Comparison of ENCODE assay signal across 16 cellular contexts in genomic region chr6:56958481-56958880, GRCh38.
"Had no signal": no experiment of that assay in that cellular context is flagged by ENCODE, and none has a peak within 500 bp of the region (broad histone marks: within the 10 kb centered on the region; RNA-seq: fewer than 3 reads in every experiment).

No MANE protein-coding gene starts in this region.

- DNase-seq: activated CD4-positive, alpha-beta T cell treated with anti-CD3 and anti-CD28 coated beads for 1 hour; activated CD4-positive, alpha-beta T cell treated with anti-CD3 and anti-CD28 coated beads, Interleukin-2, amount 50 U/mL, for 48 hours; activated naive CD4-positive, alpha-beta T cell treated with Interleukin-2 at 50 U/mL for 16 hours; dorsolateral prefrontal cortex; endodermal cell; erythroblast; hippocampal formation; left lung; mammary epithelial cell; naive thymus-derived CD4-positive, alpha-beta T cell; T1000; thyroid gland had no signal

- H3K27ac ChIP-seq: ascending aorta, parathyroid adenoma, thyroid gland had no signal

- H3K36me3 Mint-ChIP-seq: naive thymus-derived CD4-positive, alpha-beta T cell had no signal

- H3K9ac ChIP-seq: parathyroid adenoma had no signal

- H3K27me3 ChIP-seq: ascending aorta, dorsolateral prefrontal cortex, thyroid gland had no signal

- H2AFZ ChIP-seq: parathyroid adenoma had no signal

- H3K4me1 ChIP-seq: parathyroid adenoma had no signal

- H3K27ac Mint-ChIP-seq: activated T-helper 17 cell treated with anti-CD3 and anti-CD28 coated beads, Interleukin-2, amount 50 U/mL, for 72 hours; endodermal cell; naive thymus-derived CD4-positive, alpha-beta T cell; stimulated activated effector memory CD8-positive, alpha-beta T cell treated with anti-CD3 and anti-CD28 coated beads, Interleukin-12 subunit alpha, Interleukin-12 subunit beta, amount 100 ng/mL, for 72 hours had no signal

- H3K9me3 Mint-ChIP-seq: activated T-helper 17 cell treated with anti-CD3 and anti-CD28 coated beads, Interleukin-2, amount 50 U/mL, for 72 hours; endodermal cell; stimulated activated effector memory CD8-positive, alpha-beta T cell treated with anti-CD3 and anti-CD28 coated beads, Interleukin-12 subunit alpha, Interleukin-12 subunit beta, amount 100 ng/mL, for 72 hours had no signal

- H3K4me3 Mint-ChIP-seq: activated T-helper 17 cell treated with anti-CD3 and anti-CD28 coated beads, Interleukin-2, amount 50 U/mL, for 72 hours; endodermal cell; naive thymus-derived CD4-positive, alpha-beta T cell; stimulated activated effector memory CD8-positive, alpha-beta T cell treated with anti-CD3 and anti-CD28 coated beads, Interleukin-12 subunit alpha, Interleukin-12 subunit beta, amount 100 ng/mL, for 72 hours had no signal

- ATAC-seq: activated T-helper 17 cell treated with anti-CD3 and anti-CD28 coated beads, Interleukin-2, amount 50 U/mL, for 72 hours; left lung; naive thymus-derived CD4-positive, alpha-beta T cell; stimulated activated effector memory CD8-positive, alpha-beta T cell treated with anti-CD3 and anti-CD28 coated beads, Interleukin-12 subunit alpha, Interleukin-12 subunit beta, amount 100 ng/mL, for 72 hours had no signal

- H3K79me2 ChIP-seq: parathyroid adenoma had no signal

- H3K9me3 ChIP-seq: ascending aorta, left lung, thyroid gland had no signal

- H3K36me3 ChIP-seq: ascending aorta, left lung, thyroid gland had no signal

- H3K4me3 ChIP-seq: ascending aorta, dorsolateral prefrontal cortex, left lung, thyroid gland had no signal
